Comparison of ENCODE assay signal across 1 cellular context in genomic region chr7:102974366-102975236, GRCh38.
TF ChIP-seq lines count a peak whose summit lies in the region.

No MANE protein-coding gene starts in this region.

TF ChIP-seq in GM23338, 12 proteins besides CTCF, POLR2A, EP300 and RAD21 (continued from another document):
- no peak for TF ChIP-seq REST (IDR thresholded peaks at IDR 0.05; ENCODE audit: unreplicated experiment)
